31 cellular contexts compared by ENCODE assay signal in genomic region chr17:158379-158778, GRCh38. TPM values are rescaled to one million over a fixed set of nuclear protein-coding genes. Genes with fewer than 3 reads are reported as not detected.
"Had no signal": no experiment of that assay in that cellular context is flagged by ENCODE, and none has a peak within 500 bp of the region (broad histone marks: within the 10 kb centered on the region; RNA-seq: fewer than 3 reads in every experiment).

No MANE protein-coding gene starts in this region.

- H3K36me3 ChIP-seq: ovary, right atrium auricular region, right lobe of liver, tibial nerve, uterus had no signal

- H3K4me3 ChIP-seq: hepatocyte, lower lobe of right lung, ovary, right atrium auricular region, right lobe of liver, smooth muscle cell, tibial nerve, uterus had no signal

- H3K27ac ChIP-seq: hepatocyte, lower lobe of right lung, ovary, right atrium auricular region, right lobe of liver, tibial nerve, uterus had no signal

- H3K27me3 ChIP-seq: hepatocyte, ovary, right atrium auricular region, right lobe of liver, tibial nerve, uterus had no signal

- H3K4me1 ChIP-seq: lower lobe of right lung, right atrium auricular region, right lobe of liver, tibial nerve, uterus had no signal

- ATAC-seq: lower lobe of right lung; naive thymus-derived CD8-positive, alpha-beta T cell; right lobe of liver; stimulated activated memory B cell treated with anti-CD40 and anti-IgM and Interleukin-4, amounts not matched to agents 10 μg/mL and 1 μg/mL and 100 μg/mL, for 72 hours; stimulated activated naive CD8-positive, alpha-beta T cell treated with anti-CD3 and anti-CD28 coated beads, Interleukin-15, amount 100 ng/mL, for 72 hours had no signal

- H2AFZ ChIP-seq: hepatocyte had no signal

- H3K9me3 ChIP-seq: lower lobe of right lung, ovary, right atrium auricular region, right lobe of liver, tibial nerve, uterus had no signal

- H3K79me2 ChIP-seq: hepatocyte had no signal

- H3K4me2 ChIP-seq: hepatocyte, smooth muscle cell had no signal

- DNase-seq: islet precursor cell; lower lobe of right lung; mammary epithelial cell; mesenchymal stem cell; ovary; right lobe of liver; stimulated activated CD4-positive, alpha-beta T cell treated with anti-CD3 and anti-CD28 coated beads, Interleukin-1b, Interleukin-23, amount 100 ng/mL, for 48 hours; stimulated activated CD4-positive, alpha-beta T cell treated with anti-CD3 and anti-CD28 coated beads, Interleukin-2, amount 100 ng/mL, for 48 hours; stimulated activated CD4-positive, alpha-beta T cell treated with anti-CD3 and anti-CD28 coated beads, Interleukin-4, amount 100 ng/mL, for 4 hours; stimulated activated CD8-positive, alpha-beta memory T cell treated with anti-CD3 and anti-CD28 coated beads, Interleukin-4, amount 100 ng/mL, for 48 hours; stimulated activated naive CD4-positive, alpha-beta T cell treated with Interleukin-2 at 50 U/mL for 16 hours; stimulated activated naive CD8-positive, alpha-beta T cell treated with anti-CD3 and anti-CD28 coated beads, Interleukin-15, amount 100 ng/mL, for 72 hours; substantia nigra; uterus had no signal

RNA-seq across cellular contexts. Expression of gene SCGB1C2, which starts 21.0 kb away (rescaled TPM):
- total RNA-seq: hepatocyte; kidney epithelial cell; liver; lower lobe of right lung; mammary epithelial cell; mucosa of gallbladder; naive thymus-derived CD8-positive, alpha-beta T cell; neural crest cell; omental fat pad; ovary; progenitor cell of endocrine pancreas; pulmonary artery endothelial cell; renal cortical epithelial cell; right atrium auricular region; right lobe of liver; skeletal muscle tissue; smooth muscle cell; temporal lobe; tibial nerve; ureter; uterus had no signal
- polyA plus RNA-seq: hepatocyte; liver; mammary epithelial cell; naive thymus-derived CD8-positive, alpha-beta T cell; ovary; smooth muscle cell had no signal

RNA-seq across cellular contexts. Expression of gene DOC2B, which starts 23.1 kb away (rescaled TPM):
- polyA plus RNA-seq: mammary epithelial cell; naive thymus-derived CD8-positive, alpha-beta T cell had no signal
